11 cellular contexts compared by ENCODE assay signal in the genomic region with DNA sequence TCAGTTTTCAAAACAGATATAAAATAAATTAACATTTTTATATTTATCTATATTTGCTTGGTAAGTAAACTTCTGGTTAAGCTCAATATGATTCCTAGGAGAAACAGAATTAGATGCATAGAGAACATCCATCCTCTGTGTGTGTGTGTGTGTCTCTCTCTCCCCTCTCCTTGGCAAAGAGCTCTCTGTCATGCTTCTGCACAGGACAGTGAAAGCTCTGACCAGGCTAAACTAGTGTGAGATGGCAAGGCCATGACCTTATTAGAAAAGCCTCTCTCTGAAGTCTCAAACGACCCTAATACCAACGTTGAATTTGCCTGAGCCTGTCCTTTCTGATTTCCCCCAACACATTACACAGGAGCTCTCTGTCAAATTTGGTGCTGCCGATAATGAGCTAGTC.
"Had no signal": no experiment of that assay in that cellular context is flagged by ENCODE, and none has a peak within 500 bp of the region (broad histone marks: within the 10 kb centered on the region; RNA-seq: fewer than 3 reads in every experiment).

No MANE protein-coding gene starts in this region.

- DNase-seq: activated CD4-positive, alpha-beta memory T cell treated with anti-CD3 and anti-CD28 coated beads for 36 hours; activated CD4-positive, alpha-beta T cell treated with anti-CD3 and anti-CD28 coated beads for 36 hours; dermis blood vessel endothelial cell; foreskin fibroblast; left ventricle myocardium inferior; mammary epithelial cell; stimulated activated CD8-positive, alpha-beta memory T cell treated with anti-CD3 and anti-CD28 coated beads, Interleukin-4, amount 100 ng/mL, for 48 hours; stimulated activated naive CD4-positive, alpha-beta T cell; thyroid gland had no signal

- H3K4me1 ChIP-seq: left ventricle myocardium inferior, parathyroid adenoma, thyroid gland had no signal

- H3K27me3 ChIP-seq: thyroid gland had no signal

- H3K36me3 ChIP-seq: left ventricle myocardium inferior, thyroid gland had no signal

- H3K9me3 ChIP-seq: left ventricle myocardium inferior, thyroid gland had no signal

- H3K4me3 ChIP-seq: left ventricle myocardium inferior, thyroid gland had no signal

- H2AFZ ChIP-seq: parathyroid adenoma had no signal

- ATAC-seq: activated CD4-positive, alpha-beta T cell treated with anti-CD3 and anti-CD28 coated beads for 36 hours had no signal

- H3K27ac ChIP-seq: epithelial cell of prostate, left ventricle myocardium inferior, parathyroid adenoma, thyroid gland had no signal
